1 cellular context compared by ENCODE assay signal in the genomic region with DNA sequence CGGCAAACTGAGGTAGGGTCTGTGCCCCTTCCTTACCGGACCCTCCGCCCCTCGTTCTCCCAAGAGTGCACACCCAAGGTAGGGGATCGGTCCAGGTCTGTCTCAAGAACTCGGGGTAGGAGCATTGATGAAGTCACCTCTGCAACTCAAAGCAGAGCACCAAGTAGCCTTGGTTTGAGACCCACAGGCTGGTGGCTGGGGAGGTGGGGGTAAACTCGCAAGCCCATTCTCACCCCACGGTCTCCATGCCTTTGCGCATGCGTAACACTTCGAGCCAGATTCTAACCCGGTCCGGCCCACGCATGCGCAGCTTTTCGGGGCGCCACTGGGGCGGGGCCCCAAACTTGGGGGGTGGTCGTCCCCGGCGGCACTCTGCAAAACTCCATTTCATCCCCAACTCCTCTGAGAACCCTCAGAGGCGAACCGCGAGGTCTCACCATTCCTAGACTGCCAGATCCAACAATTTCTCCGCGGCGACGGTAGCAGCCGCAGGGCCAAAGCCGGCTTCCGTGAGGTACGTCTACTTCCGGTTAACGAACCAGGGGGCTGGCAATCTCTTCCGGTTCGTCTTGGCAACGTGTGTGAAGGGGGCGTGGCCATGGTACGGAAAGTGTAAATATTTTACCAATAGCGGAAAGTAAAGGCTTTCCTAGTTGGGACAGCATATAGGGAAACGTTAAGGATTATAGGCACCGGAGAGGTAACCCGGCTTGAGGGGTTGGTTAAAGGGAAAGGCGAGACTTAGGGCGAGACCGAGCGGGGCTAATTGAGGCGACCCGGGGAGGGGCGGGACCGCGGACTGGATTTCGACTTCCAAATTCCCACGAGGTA.
A peak's percentile ranks its signal among the peaks of the same experiment; 100 is the strongest.
TF ChIP-seq lines count a peak whose summit lies in the region.

A gene with protein sequence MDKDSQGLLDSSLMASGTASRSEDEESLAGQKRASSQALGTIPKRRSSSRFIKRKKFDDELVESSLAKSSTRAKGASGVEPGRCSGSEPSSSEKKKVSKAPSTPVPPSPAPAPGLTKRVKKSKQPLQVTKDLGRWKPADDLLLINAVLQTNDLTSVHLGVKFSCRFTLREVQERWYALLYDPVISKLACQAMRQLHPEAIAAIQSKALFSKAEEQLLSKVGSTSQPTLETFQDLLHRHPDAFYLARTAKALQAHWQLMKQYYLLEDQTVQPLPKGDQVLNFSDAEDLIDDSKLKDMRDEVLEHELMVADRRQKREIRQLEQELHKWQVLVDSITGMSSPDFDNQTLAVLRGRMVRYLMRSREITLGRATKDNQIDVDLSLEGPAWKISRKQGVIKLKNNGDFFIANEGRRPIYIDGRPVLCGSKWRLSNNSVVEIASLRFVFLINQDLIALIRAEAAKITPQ (minus strand): TSS at position 532 of the 831 bp plus-strand sequence. CDS start 1,411 bp downstream, outside the sequence.

TF ChIP-seq in A549, 52 proteins besides CTCF, POLR2A, EP300 and RAD21 (continued from another document):
- TF ChIP-seq ZSCAN20 (CRISPR knock-in tag; IDR thresholded peaks at IDR 0.05) (no peak), RFX5 (IDR thresholded peaks at IDR 0.05) (peak; percentile 47; the same call in 1 of the 2 replicates), PBX3 (IDR thresholded peaks at IDR 0.05) (peak; percentile 66; the same call in 1 of the 2 replicates), REST (IDR thresholded peaks at IDR 0.05) (0 out of 2 replicates have a peak, but pooled peaks have one; percentile 15), PHF8 (IDR thresholded peaks at IDR 0.05; ENCODE audit: borderline replicate concordance, low read depth) (peak; percentile 99), HOXB13 (CRISPR knock-in tag; IDR thresholded peaks at IDR 0.05; ENCODE audit: low read depth) (no peak), JUN (IDR thresholded peaks at IDR 0.05) (peak; percentile 72 to 87; a peak in 4 of 5 replicates), E2F6 (IDR thresholded peaks at IDR 0.05; ENCODE audit: borderline replicate concordance, low read depth) (peak; percentile 53; the same call in 1 of the 2 replicates), POLR2AphosphoS2 (conservative IDR thresholded peaks at IDR 0.05; ENCODE audit: low read length) (no peak), MAFK (IDR thresholded peaks at IDR 0.05; ENCODE audit: partially characterized antibody) (no peak), KDM5A (IDR thresholded peaks at IDR 0.05) (no peak), JUNB (IDR thresholded peaks at IDR 0.05) (no peak), FOXS1 (CRISPR knock-in tag; IDR thresholded peaks at IDR 0.05) (no peak), RNF2 (IDR thresholded peaks at IDR 0.05; ENCODE audit: borderline replicate concordance, low read depth) (no peak), FOSL2 (IDR thresholded peaks at IDR 0.05) (no peak), FOSL2 (CRISPR knock-in tag; IDR thresholded peaks at IDR 0.05) (0 out of 2 replicates have a peak, but pooled peaks have one; percentile 5), BCL3 (IDR thresholded peaks at IDR 0.05) (peak; percentile 41; the same call in 2 of the 3 replicates), GATA3 (IDR thresholded peaks at IDR 0.05; ENCODE audit: borderline replicate concordance) (no peak), NPAS2 (CRISPR knock-in tag; IDR thresholded peaks at IDR 0.05; ENCODE audit: borderline replicate concordance) (no peak)
- TF ChIP-seq, protein P1, sequence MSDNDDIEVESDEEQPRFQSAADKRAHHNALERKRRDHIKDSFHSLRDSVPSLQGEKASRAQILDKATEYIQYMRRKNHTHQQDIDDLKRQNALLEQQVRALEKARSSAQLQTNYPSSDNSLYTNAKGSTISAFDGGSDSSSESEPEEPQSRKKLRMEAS (IDR thresholded peaks at IDR 0.05), result peak; percentile 97
